ENCODE assay signal across 19 cellular contexts in genomic region chr9:123435471-123435870, GRCh38.
"Had no signal": no experiment of that assay in that cellular context is flagged by ENCODE, and none has a peak within 500 bp of the region (broad histone marks: within the 10 kb centered on the region; RNA-seq: fewer than 3 reads in every experiment).

No MANE protein-coding gene starts in this region.

- H3K27ac ChIP-seq: RWPE1 had no signal

- H3K9me3 ChIP-seq: MG63, SK-N-SH had no signal

- H3K4me3 ChIP-seq: MG63 had no signal

- H3K27me3 ChIP-seq: MG63 had no signal

- ATAC-seq: Panc1 had no signal

- H3K9ac ChIP-seq: SK-N-SH had no signal

- H3K36me3 ChIP-seq: MG63 had no signal

- DNase-seq: IMR-90, Karpas-422, KG1, MG63, NCI-H1092, NCI-H1105 treated with DMSO at 0.1 percent for 48 hours, NCI-H1417 treated with DMSO at 0.1 percent for 48 hours, NCI-H1694 treated with DMSO at 0.1 percent for 48 hours, NCI-H1930, NCI-H2081, NCI-H2107, NCI-H2227 treated with DMSO at 0.1 percent for 48 hours, NCI-H524, NCI-H526 treated with DMSO at 0.1 percent for 48 hours, NCI-H774, SHP77, SK-N-SH had no signal
